In the genomic region with DNA sequence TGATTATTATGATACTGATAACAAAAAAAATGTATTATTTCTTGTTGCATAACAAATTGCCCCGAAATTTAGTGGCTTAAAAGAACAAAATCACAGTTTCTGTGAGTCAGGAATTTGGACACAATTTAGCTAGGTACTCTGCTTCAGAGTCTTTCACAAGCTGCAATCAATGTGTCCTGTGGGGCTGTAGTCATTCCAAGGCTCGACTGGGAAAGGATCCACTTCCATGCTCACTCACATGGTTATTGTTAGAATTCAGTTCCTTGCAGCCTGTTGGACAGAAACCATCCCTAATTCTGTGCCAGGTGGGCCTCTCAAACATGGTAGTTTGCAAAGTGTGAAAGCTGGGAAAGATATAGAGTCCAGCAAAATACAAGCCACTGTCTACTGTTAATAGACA, we compare ENCODE assay signal across 1 cellular context.
TF ChIP-seq lines count a peak whose summit lies in the region.

No MANE protein-coding gene starts in this region.

TF ChIP-seq in IMR-90, 13 proteins besides CTCF, POLR2A, EP300 and RAD21:
- TF ChIP-seq CEBPB (IDR thresholded peaks at IDR 0.05; ENCODE audit: low read depth, low read length), result no peak
- no peak for TF ChIP-seq BHLHE40 (IDR thresholded peaks at IDR 0.05; ENCODE audit: low read depth, low read length)
- TF ChIP-seq MXI1 (IDR thresholded peaks at IDR 0.05; ENCODE audit: borderline replicate concordance, low read depth, low read length), result no peak
- TF ChIP-seq, protein P1, sequence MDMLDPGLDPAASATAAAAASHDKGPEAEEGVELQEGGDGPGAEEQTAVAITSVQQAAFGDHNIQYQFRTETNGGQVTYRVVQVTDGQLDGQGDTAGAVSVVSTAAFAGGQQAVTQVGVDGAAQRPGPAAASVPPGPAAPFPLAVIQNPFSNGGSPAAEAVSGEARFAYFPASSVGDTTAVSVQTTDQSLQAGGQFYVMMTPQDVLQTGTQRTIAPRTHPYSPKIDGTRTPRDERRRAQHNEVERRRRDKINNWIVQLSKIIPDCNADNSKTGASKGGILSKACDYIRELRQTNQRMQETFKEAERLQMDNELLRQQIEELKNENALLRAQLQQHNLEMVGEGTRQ (IDR thresholded peaks at IDR 0.05; ENCODE audit: low read depth, low read length), result no peak
- TF ChIP-seq FOS (IDR thresholded peaks at IDR 0.05; ENCODE audit: low read depth, low read length), result no peak
- TF ChIP-seq CHD1 (IDR thresholded peaks at IDR 0.05; ENCODE audit: low read depth, low read length), result no peak
- TF ChIP-seq RCOR1 (IDR thresholded peaks at IDR 0.05; ENCODE audit: insufficient replicate concordance, low read length), result no peak
- no peak for TF ChIP-seq NFE2L2 (IDR thresholded peaks at IDR 0.05; ENCODE audit: low read depth, low read length)
- TF ChIP-seq RFX5 (IDR thresholded peaks at IDR 0.05; ENCODE audit: low read depth, low read length), result no peak
- TF ChIP-seq MAFK (IDR thresholded peaks at IDR 0.05; ENCODE audit: low read depth, low read length), result no peak
